Comparison of ENCODE assay signal across 8 cellular contexts in genomic region chrX:150364347-150365050, GRCh38. TPM values are rescaled to one million over a fixed set of nuclear protein-coding genes. Genes with fewer than 3 reads are reported as not detected.
DNase-seq lines count a peak whose midpoint lies in the region; ATAC-seq and TF ChIP-seq lines count a peak whose summit lies in the region.

No MANE protein-coding gene starts in this region.

- POLR2A ChIA-PET in naive thymus-derived CD8-positive, alpha-beta T cell (lab: Charles Lee), result interaction anchor here (0.6 to 0.8 kb wide), 2 partner anchors 328 to 425 kb away, joined by 3 to 4 read pairs; no protein-coding TSS in a partner anchor

- ATAC-seq in naive thymus-derived CD8-positive, alpha-beta T cell, result peak; percentile 5 to 7
- no peak for ATAC-seq in aorta (ENCODE audit: low FRiP score)
- ATAC-seq in HG03460 (IDR thresholded peaks at IDR 0.05; ENCODE audit: unreplicated experiment), result no peak
- no peak for ATAC-seq in GM18498 (IDR thresholded peaks at IDR 0.05; ENCODE audit: unreplicated experiment)

- H3K27me3 ChIP-seq in esophagus muscularis mucosa, result no peaks in the 10 kb centered on the region
- no peaks in the 10 kb centered on the region for H3K27me3 ChIP-seq in aorta (ENCODE audit: control insufficient read depth in 1 of 2, insufficient read depth in 2 of 2, low read length in 1 of 2)

- WGBS in esophagus muscularis mucosa, result 34% methylated on average over 10 of the region's 66 CpGs
- WGBS in aorta, 2 donors, result 0 to 29% methylated on average over 64 to 66 of the region's 66 CpGs

- H3K4me3 ChIP-seq in esophagus muscularis mucosa (peak overlapping the region; percentile 61 to 66 (median 64)), aorta (ENCODE audit: low read length in 2 of 2) (peak overlapping the region; percentile 26 to 31)

- H3K9me3 Mint-ChIP-seq in naive thymus-derived CD8-positive, alpha-beta T cell, result peaks cover 0 to 4% (median 0%) of the 10 kb centered on the region in 9 donors

- peaks cover 5 to 20% (median 17%) of the 10 kb centered on the region in 5 donors for H3K27me3 Mint-ChIP-seq in naive thymus-derived CD8-positive, alpha-beta T cell

- peak overlapping the region; percentile 84 to 90 (median 86) for H3K27ac ChIP-seq in esophagus muscularis mucosa (replicated peaks in 1 of 4)
- H3K27ac ChIP-seq in aorta (ENCODE audit: low read depth in 1 of 2, low read length in 2 of 2), result peak overlapping the region in 1 of 2 donors; percentile 42

- H3K9me3 ChIP-seq in esophagus muscularis mucosa, result no peaks in the 10 kb centered on the region
- no peaks in the 10 kb centered on the region for H3K9me3 ChIP-seq in aorta (ENCODE audit: control insufficient read depth, low read length)

- intact Hi-C loops in esophagus muscularis mucosa (cut with DNase I), result loop anchor here (10.0 kb wide), 4 partner anchors 120 to 400 kb away; no protein-coding TSS in a partner anchor
- intact Hi-C loops in aorta (cut with DNase I), result loop anchor here (5.0 to 10.0 kb wide), 8 partner anchors 123 to 412 kb away; no protein-coding TSS in a partner anchor

- peaks cover 8 to 24% (median 14%) of the 10 kb centered on the region in 4 donors for H3K4me1 ChIP-seq in esophagus muscularis mucosa
- H3K4me1 ChIP-seq in aorta (ENCODE audit: control insufficient read depth in 1 of 2, insufficient read depth in 2 of 2, low read length in 2 of 2), result no peaks in the 10 kb centered on the region

- TF ChIP-seq POLR2A in esophagus muscularis mucosa (IDR thresholded peaks at IDR 0.05; ENCODE audit: low read depth), result no peak

- H3K4me1 Mint-ChIP-seq in naive thymus-derived CD8-positive, alpha-beta T cell, result peaks cover 18 to 47% (median 22%) of the 10 kb centered on the region in 4 donors

- peak; percentile 35 for DNase-seq in activated CD4-positive, alpha-beta T cell treated with anti-CD3 and anti-CD28 coated beads for 48 hours
- no peak for DNase-seq in activated CD4-positive, alpha-beta T cell treated with anti-CD3 and anti-CD28 coated beads, Interleukin-2, amount 50 U/mL, for 1 hour
- peak; percentile 23 to 30 for DNase-seq in activated CD4-positive, alpha-beta T cell treated with anti-CD3 and anti-CD28 coated beads, Interleukin-2, amount 50 U/mL, for 48 hours
- DNase-seq in esophagus muscularis mucosa (ENCODE audit: extremely low spot score) (no peak), aorta (peak; percentile 52 to 77)
- peak in 5 of 10 donors; percentile 13 to 25 (median 21) for DNase-seq in naive thymus-derived CD8-positive, alpha-beta T cell

- H3K36me3 ChIP-seq in esophagus muscularis mucosa, result no peaks in the 10 kb centered on the region
- no peaks in the 10 kb centered on the region for H3K36me3 ChIP-seq in aorta (ENCODE audit: control insufficient read depth in 1 of 2, insufficient read depth in 2 of 2, low read length in 1 of 2)

- H3K27ac Mint-ChIP-seq in naive thymus-derived CD8-positive, alpha-beta T cell, result no peak overlapping the region

- H3K4me3 Mint-ChIP-seq in naive thymus-derived CD8-positive, alpha-beta T cell, result peak overlapping the region; percentile 62 to 86 (median 76)

- TF ChIP-seq EP300 in esophagus muscularis mucosa (IDR thresholded peaks at IDR 0.05), result no peak

- no peak for TF ChIP-seq CTCF in esophagus muscularis mucosa (IDR thresholded peaks at IDR 0.05)

- no peaks in the 10 kb centered on the region for H3K36me3 Mint-ChIP-seq in naive thymus-derived CD8-positive, alpha-beta T cell

RNA-seq across cellular contexts. Expression of gene MAMLD1, which starts 1.4 kb away (rescaled TPM):
- total RNA-seq in esophagus muscularis mucosa (1 to 10 TPM; 1.6 to 5.3 (median 3.3) TPM), aorta (1 to 10 TPM; 7.9 to 8.5 TPM)
- total RNA-seq in naive thymus-derived CD8-positive, alpha-beta T cell, result under 1 TPM; 0.30 to 0.31 TPM
- under 1 TPM in 2 of 3 donors, not detected in 1; 0.40 to 0.46 TPM for polyA plus RNA-seq in naive thymus-derived CD8-positive, alpha-beta T cell
- polyA plus RNA-seq in aorta, result 1 to 10 TPM; 1.8 to 7.5 TPM

Comparison
In these comparisons a context has a peak if more than half of its experiments do, and no peak if none do; other contexts are left out.
1. DNase-seq: peak in activated CD4-positive, alpha-beta T cell treated with anti-CD3 and anti-CD28 coated beads for 48 hours (single experiment), activated CD4-positive, alpha-beta T cell treated with anti-CD3 and anti-CD28 coated beads, Interleukin-2, amount 50 U/mL, for 48 hours (2 of 2) and aorta (2 of 2); none in activated CD4-positive, alpha-beta T cell treated with anti-CD3 and anti-CD28 coated beads, Interleukin-2, amount 50 U/mL, for 1 hour (single experiment) and esophagus muscularis mucosa (single experiment).
2. ATAC-seq: peak in naive thymus-derived CD8-positive, alpha-beta T cell (2 of 2); none in aorta (single experiment), HG03460 (single experiment) and GM18498 (single experiment).